In the genomic region with DNA sequence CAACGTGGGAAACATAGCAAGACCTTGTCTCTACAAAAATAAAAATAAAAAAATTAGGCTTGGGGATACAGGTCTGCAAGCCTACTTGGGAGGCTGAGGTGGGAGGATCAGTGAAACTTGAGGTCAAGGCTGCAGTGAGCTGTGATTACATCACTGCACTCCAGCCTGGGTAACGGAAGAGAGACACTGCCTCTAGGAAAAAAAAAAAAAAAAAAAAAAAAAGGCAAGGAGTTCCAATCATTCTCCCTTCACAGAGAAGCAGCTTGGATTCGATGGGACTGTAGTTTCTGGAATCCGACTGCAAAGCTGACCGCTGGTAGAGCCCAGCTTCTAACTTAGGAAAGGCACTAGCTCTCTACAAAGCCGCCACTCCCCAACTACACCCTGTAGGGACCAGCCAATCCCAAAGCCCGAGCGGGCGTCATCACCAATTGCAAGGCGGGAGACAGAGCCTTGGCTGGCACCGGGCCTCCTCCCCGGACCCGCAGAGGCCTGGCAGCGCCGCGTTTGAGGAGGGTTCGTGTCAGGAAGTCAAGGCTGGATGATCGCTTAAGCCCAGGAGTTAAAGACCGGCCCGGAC, we compare ENCODE assay signal across 8 cellular contexts. TPM values are rescaled to one million over a fixed set of nuclear protein-coding genes. Genes with fewer than 3 reads are reported as not detected.
DNase-seq lines count a peak whose midpoint lies in the region; ATAC-seq lines count a peak whose summit lies in the region.

No MANE protein-coding gene starts in this region.

- H3K4me2 ChIP-seq in BLaER1 treated with 17β-estradiol and CSF1 and Interleukin-3, amounts not matched to agents 10 nM and 100 nM = peak overlapping the region; percentile 62 to 98 (median 94)

- H3K4me3 ChIP-seq in BLaER1 treated with 17β-estradiol and CSF1 and Interleukin-3, amounts not matched to agents 10 nM and 100 nM = peak overlapping the region; percentile 70 to 86 (median 80)

- H3K4me1 ChIP-seq in BLaER1 treated with 17β-estradiol and CSF1 and Interleukin-3, amounts not matched to agents 10 nM and 100 nM = peaks cover 33 to 44% (median 39%) of the 10 kb centered on the region in 10 experiments

- H3K9me3 ChIP-seq in BLaER1 treated with 17β-estradiol and CSF1 and Interleukin-3, amounts not matched to agents 10 nM and 100 nM (replicated peaks in 1 of 11) = no peaks in the 10 kb centered on the region

- ATAC-seq in GM19328 (IDR thresholded peaks at IDR 0.05; ENCODE audit: unreplicated experiment) = peak; percentile 54
- ATAC-seq in HG03520 (IDR thresholded peaks at IDR 0.05; ENCODE audit: unreplicated experiment) = peak; percentile 55

- H3K9ac ChIP-seq in BLaER1 treated with 17β-estradiol and CSF1 and Interleukin-3, amounts not matched to agents 10 nM and 100 nM = peak overlapping the region; percentile 87 to 96 (median 90)

- no peaks in the 10 kb centered on the region for H3K27me3 ChIP-seq in BLaER1 treated with 17β-estradiol and CSF1 and Interleukin-3, amounts not matched to agents 10 nM and 100 nM

- peak; percentile 83 for DNase-seq in NCI-H748 treated with DMSO at 0.1 percent for 48 hours (lab: John Stamatoyannopoulos, UW)
- DNase-seq in activated CD8-positive, alpha-beta memory T cell treated with anti-CD3 and anti-CD28 coated beads for 1 hour (ENCODE audit: extremely low read depth in 1 of 2, low read depth in 1 of 2) = peak; percentile 54 to 64
- peak; percentile 78 for DNase-seq in effector CD4-positive, alpha-beta T cell
- peak; percentile 76 to 77 for DNase-seq in lung microvascular endothelial cell (ENCODE audit: low read depth in 2 of 2)
- peak; percentile 73 for DNase-seq in stimulated activated CD8-positive, alpha-beta memory T cell treated with anti-CD3 and anti-CD28 coated beads, Interleukin-12 subunit alpha, Interleukin-12 subunit beta, amount 100 ng/mL, for 1 hour (ENCODE audit: low read depth)

- H4K20me1 ChIP-seq in BLaER1 treated with 17β-estradiol and CSF1 and Interleukin-3, amounts not matched to agents 10 nM and 100 nM = peaks cover 0 to 16% (median 6%) of the 10 kb centered on the region in 11 experiments; a peak in 6 of 22 replicates

- peak overlapping the region; percentile 81 to 97 (median 94) for H3K27ac ChIP-seq in BLaER1 treated with 17β-estradiol and CSF1 and Interleukin-3, amounts not matched to agents 10 nM and 100 nM

- H3K36me3 ChIP-seq in BLaER1 treated with 17β-estradiol and CSF1 and Interleukin-3, amounts not matched to agents 10 nM and 100 nM = peaks cover 4 to 26% (median 17%) of the 10 kb centered on the region in 11 experiments; a peak in 21 of 22 replicates

RNA-seq across cellular contexts. Expression of a gene that starts 0.7 kb away (rescaled TPM):
- total RNA-seq in lung microvascular endothelial cell = 23.2 and 53.8 TPM in 2 replicates

RNA-seq across cellular contexts. Expression of a gene that starts 27.8 kb away (rescaled TPM):
- total RNA-seq in lung microvascular endothelial cell = 12.9 and 17.9 TPM in 2 replicates

RNA-seq across cellular contexts. Expression of a gene that starts 34.5 kb away (rescaled TPM):
- total RNA-seq in lung microvascular endothelial cell = 25.3 and 35.7 TPM in 2 replicates

RNA-seq across cellular contexts. Expression of a gene that starts 37.4 kb away (rescaled TPM):
- 57.5 and 69.8 TPM in 2 replicates for total RNA-seq in lung microvascular endothelial cell

RNA-seq across cellular contexts. Expression of a gene that starts 43.7 kb away (rescaled TPM):
- 22.7 and 29.8 TPM in 2 replicates for total RNA-seq in lung microvascular endothelial cell

Comparison
In these comparisons a context has a peak if more than half of its experiments do, and no peak if none do; other contexts are left out.
1. Peak in every context shown above with its lines: DNase-seq, ATAC-seq, H3K4me3 ChIP-seq and H3K27ac ChIP-seq.